Comparison of ENCODE assay signal across 11 cellular contexts in genomic region chr20:58690351-58690750, GRCh38. TPM values are rescaled to one million over a fixed set of nuclear protein-coding genes. Genes with fewer than 3 reads are reported as not detected.
DNase-seq lines count a peak whose midpoint lies in the region; ATAC-seq and TF ChIP-seq lines count a peak whose summit lies in the region.
"Had no signal": no experiment of that assay in that cellular context is flagged by ENCODE, and none has a peak within 500 bp of the region (broad histone marks: within the 10 kb centered on the region; RNA-seq: fewer than 3 reads in every experiment).

No MANE protein-coding gene starts in this region.

- H3K27me3 Mint-ChIP-seq in activated CD4-positive, alpha-beta T cell treated with anti-CD3 and anti-CD28 coated beads for 36 hours: no peaks in the 10 kb centered on the region
- H3K27me3 Mint-ChIP-seq in activated CD4-positive, alpha-beta T cell treated with anti-CD3 and anti-CD28 coated beads, Interleukin-2, amount 10 ng/mL, durations not matched to agents 7 days and 5 days: no peaks in the 10 kb centered on the region
- no peaks in the 10 kb centered on the region for H3K27me3 Mint-ChIP-seq in mesothelial cell of epicardium (ENCODE audit: low read depth)
- H3K27me3 Mint-ChIP-seq: stimulated activated memory B cell treated with anti-CD40 and anti-IgM and Interleukin-4, amounts not matched to agents 10 μg/mL and 1 μg/mL and 100 μg/mL, for 72 hours had no signal

- peaks cover 13% of the 10 kb centered on the region for H3K4me1 Mint-ChIP-seq in activated CD4-positive, alpha-beta T cell treated with anti-CD3 and anti-CD28 coated beads for 36 hours
- H3K4me1 Mint-ChIP-seq in activated CD4-positive, alpha-beta T cell treated with anti-CD3 and anti-CD28 coated beads, Interleukin-2, amount 10 ng/mL, durations not matched to agents 7 days and 5 days: peaks cover 14% of the 10 kb centered on the region
- peaks cover 11% of the 10 kb centered on the region for H3K4me1 Mint-ChIP-seq in mesothelial cell of epicardium

- peaks cover 6% of the 10 kb centered on the region for H3K36me3 ChIP-seq in adipocyte (ENCODE audit: control insufficient read depth, insufficient read depth, low read length, severe bottlenecking)
- H3K36me3 ChIP-seq in subcutaneous abdominal adipose tissue (ENCODE audit: control insufficient read depth in 5 of 5, insufficient read depth in 5 of 5, low read length in 5 of 5): peaks cover 0 to 12% (median 7%) of the 10 kb centered on the region in 5 donors
- no peaks in the 10 kb centered on the region for H3K36me3 ChIP-seq in colonic mucosa

- TF ChIP-seq CTCF in mesothelial cell of epicardium (IDR thresholded peaks at IDR 0.05; ENCODE audit: unreplicated experiment) (no peak), colonic mucosa (IDR thresholded peaks at IDR 0.05) (no peak), GM13977 (IDR thresholded peaks at IDR 0.05; ENCODE audit: extremely low read depth, insufficient read depth, missing control alignments) (no peak)

- H3K27ac ChIP-seq in subcutaneous abdominal adipose tissue (ENCODE audit: low read depth, low read length): no peak overlapping the region
- no peak overlapping the region for H3K27ac ChIP-seq in colonic mucosa

- H3K4me1 ChIP-seq in adipocyte (ENCODE audit: control insufficient read depth, insufficient read depth, low read length) (peaks cover 38% of the 10 kb centered on the region), subcutaneous abdominal adipose tissue (ENCODE audit: control insufficient read depth in 5 of 5, insufficient read depth in 5 of 5, low read length in 5 of 5) (peaks cover 2 to 41% (median 32%) of the 10 kb centered on the region in 5 donors), colonic mucosa (peaks cover 8% of the 10 kb centered on the region)

- no peaks in the 10 kb centered on the region for H3K27me3 ChIP-seq in adipocyte (replicated peaks; ENCODE audit: control insufficient read depth, insufficient read depth, low read length)
- no peaks in the 10 kb centered on the region for H3K27me3 ChIP-seq in subcutaneous abdominal adipose tissue (ENCODE audit: control insufficient read depth in 5 of 5, insufficient read depth in 4 of 5, low read length in 5 of 5)
- H3K27me3 ChIP-seq in colonic mucosa: no peaks in the 10 kb centered on the region

- POLR2A ChIA-PET in activated CD4-positive, alpha-beta T cell treated with anti-CD3 and anti-CD28 coated beads for 36 hours (lab: Charles Lee): interaction anchor here (0.5 kb wide), 1 partner anchor 24 kb away, joined by 8 read pairs; no protein-coding TSS in a partner anchor
- POLR2A ChIA-PET in activated CD4-positive, alpha-beta T cell treated with anti-CD3 and anti-CD28 coated beads, Interleukin-2, amount 10 ng/mL, durations not matched to agents 7 days and 5 days (lab: Charles Lee): no interaction called here

- H3K9me3 ChIP-seq in adipocyte (ENCODE audit: control insufficient read depth, low read length): no peaks in the 10 kb centered on the region
- no peaks in the 10 kb centered on the region for H3K9me3 ChIP-seq in subcutaneous abdominal adipose tissue (ENCODE audit: control insufficient read depth in 5 of 5, low read length in 5 of 5)
- no peaks in the 10 kb centered on the region for H3K9me3 ChIP-seq in colonic mucosa

- peak overlapping the region; percentile 40 for H3K27ac Mint-ChIP-seq in activated CD4-positive, alpha-beta T cell treated with anti-CD3 and anti-CD28 coated beads for 36 hours
- no peak overlapping the region for H3K27ac Mint-ChIP-seq in activated CD4-positive, alpha-beta T cell treated with anti-CD3 and anti-CD28 coated beads, Interleukin-2, amount 10 ng/mL, durations not matched to agents 7 days and 5 days
- peak overlapping the region; percentile 47 for H3K27ac Mint-ChIP-seq in mesothelial cell of epicardium
- H3K27ac Mint-ChIP-seq: stimulated activated memory B cell treated with anti-CD40 and anti-IgM and Interleukin-4, amounts not matched to agents 10 μg/mL and 1 μg/mL and 100 μg/mL, for 72 hours had no signal

- no peak for DNase-seq in activated CD4-positive, alpha-beta T cell treated with anti-CD3 and anti-CD28 coated beads for 36 hours
- no peak for DNase-seq in activated CD4-positive, alpha-beta T cell treated with anti-CD3 and anti-CD28 coated beads, Interleukin-2, amount 10 ng/mL, durations not matched to agents 7 days and 5 days
- DNase-seq in adipocyte (ENCODE audit: low read depth) (peak; percentile 44), mesothelial cell of epicardium (ENCODE audit: low spot score in 2 of 2, unreplicated experiment in 2 of 2) (no peak), colonic mucosa (no peak), EL (no peak), GM13977 (ENCODE audit: low spot score) (no peak)
- DNase-seq: activated CD4-positive, alpha-beta T cell treated with anti-CD3 and anti-CD28 coated beads, Interleukin-2, amount 50 U/mL, for 1 hour; NCI-H69 had no signal

- no peaks in the 10 kb centered on the region for H3K9me3 Mint-ChIP-seq in activated CD4-positive, alpha-beta T cell treated with anti-CD3 and anti-CD28 coated beads for 36 hours (ENCODE audit: low read depth)
- no peaks in the 10 kb centered on the region for H3K9me3 Mint-ChIP-seq in activated CD4-positive, alpha-beta T cell treated with anti-CD3 and anti-CD28 coated beads, Interleukin-2, amount 10 ng/mL, durations not matched to agents 7 days and 5 days
- H3K9me3 Mint-ChIP-seq in mesothelial cell of epicardium: no peaks in the 10 kb centered on the region
- H3K9me3 Mint-ChIP-seq: stimulated activated memory B cell treated with anti-CD40 and anti-IgM and Interleukin-4, amounts not matched to agents 10 μg/mL and 1 μg/mL and 100 μg/mL, for 72 hours had no signal

- no peak overlapping the region for H3K4me3 Mint-ChIP-seq in activated CD4-positive, alpha-beta T cell treated with anti-CD3 and anti-CD28 coated beads for 36 hours
- H3K4me3 Mint-ChIP-seq in activated CD4-positive, alpha-beta T cell treated with anti-CD3 and anti-CD28 coated beads, Interleukin-2, amount 10 ng/mL, durations not matched to agents 7 days and 5 days: no peak overlapping the region
- no peak overlapping the region for H3K4me3 Mint-ChIP-seq in mesothelial cell of epicardium
- H3K4me3 Mint-ChIP-seq: stimulated activated memory B cell treated with anti-CD40 and anti-IgM and Interleukin-4, amounts not matched to agents 10 μg/mL and 1 μg/mL and 100 μg/mL, for 72 hours had no signal

- no peak for ATAC-seq in activated CD4-positive, alpha-beta T cell treated with anti-CD3 and anti-CD28 coated beads for 36 hours
- ATAC-seq: stimulated activated memory B cell treated with anti-CD40 and anti-IgM and Interleukin-4, amounts not matched to agents 10 μg/mL and 1 μg/mL and 100 μg/mL, for 72 hours had no signal

- H3K4me3 ChIP-seq in adipocyte (ENCODE audit: low read length): peak overlapping the region; percentile 42
- H3K4me3 ChIP-seq in subcutaneous abdominal adipose tissue (ENCODE audit: low read depth in 1 of 5, low read length in 5 of 5): no peak overlapping the region
- H3K4me3 ChIP-seq in colonic mucosa: no peak overlapping the region

- CTCF ChIA-PET in activated CD4-positive, alpha-beta T cell treated with anti-CD3 and anti-CD28 coated beads for 36 hours (lab: Charles Lee): interaction anchor here (0.8 kb wide), 1 partner anchor 144 kb away, joined by 3 read pairs; no protein-coding TSS in a partner anchor
- CTCF ChIA-PET in activated CD4-positive, alpha-beta T cell treated with anti-CD3 and anti-CD28 coated beads, Interleukin-2, amount 10 ng/mL, durations not matched to agents 7 days and 5 days (lab: Charles Lee): interaction anchor here (1.4 to 2.2 kb wide), 2 partner anchors 31 to 39 kb away, joined by 6 to 7 read pairs; partner anchors contain the start of gene STX16

- in situ Hi-C loops in GM13977 (cut with MboI; ENCODE audit: low pct_unique_long_range_greater_than_20kb, low sequenced_read_pairs, unreplicated experiment): loop anchor here (25.0 kb wide), 1 partner anchor 453 kb away; the partner anchor contains the start of gene ANKRD60

- peaks cover 4% of the 10 kb centered on the region for H3K36me3 Mint-ChIP-seq in activated CD4-positive, alpha-beta T cell treated with anti-CD3 and anti-CD28 coated beads for 36 hours (ENCODE audit: low read depth)
- peaks cover 14% of the 10 kb centered on the region for H3K36me3 Mint-ChIP-seq in activated CD4-positive, alpha-beta T cell treated with anti-CD3 and anti-CD28 coated beads, Interleukin-2, amount 10 ng/mL, durations not matched to agents 7 days and 5 days (ENCODE audit: low read depth)
- H3K36me3 Mint-ChIP-seq in mesothelial cell of epicardium: peaks cover 8% of the 10 kb centered on the region

- H3K9ac ChIP-seq in adipocyte (ENCODE audit: low read length): peak overlapping the region; percentile 84
- H3K9ac ChIP-seq in subcutaneous abdominal adipose tissue (ENCODE audit: low read length in 5 of 5): peak overlapping the region in 3 of 5 donors; percentile 53 to 74 (median 61)
- no peak overlapping the region for H3K9ac ChIP-seq in colonic mucosa (ENCODE audit: low read depth in 2 of 2, low read length in 2 of 2)

- intact Hi-C loops in activated CD4-positive, alpha-beta T cell treated with anti-CD3 and anti-CD28 coated beads for 36 hours (cut with DNase I, micrococcal nuclease): loop anchor here in 1 of 2 experiments (5.0 kb wide), 1 partner anchor 38 kb away; the partner anchor contains the start of gene STX16
- intact Hi-C loops in colonic mucosa (cut with DNase I): loop anchor here (10.0 kb wide), 1 partner anchor 206 kb away; no protein-coding TSS in a partner anchor

RNA-seq across cellular contexts. Expression of gene NPEPL1, which starts 2.2 kb away (rescaled TPM):
- 10 to 100 TPM; 13.6 to 15.2 TPM for total RNA-seq in activated CD4-positive, alpha-beta T cell treated with anti-CD3 and anti-CD28 coated beads for 36 hours
- 10 to 100 TPM; 28.7 to 30.7 TPM for total RNA-seq in activated CD4-positive, alpha-beta T cell treated with anti-CD3 and anti-CD28 coated beads, Interleukin-2, amount 10 ng/mL, durations not matched to agents 7 days and 5 days
- total RNA-seq in mesothelial cell of epicardium: 65.8 to 71.5 TPM (median 69.6 TPM) in 3 replicates
- 10 to 100 TPM; 14.7 to 20.6 TPM for total RNA-seq in colonic mucosa

RNA-seq across cellular contexts. Expression of gene STX16, which starts 39.3 kb away (rescaled TPM):
- 100 to 1,000 TPM; 101 to 110 TPM for total RNA-seq in activated CD4-positive, alpha-beta T cell treated with anti-CD3 and anti-CD28 coated beads for 36 hours
- 100 to 1,000 TPM; 163 to 173 TPM for total RNA-seq in activated CD4-positive, alpha-beta T cell treated with anti-CD3 and anti-CD28 coated beads, Interleukin-2, amount 10 ng/mL, durations not matched to agents 7 days and 5 days
- total RNA-seq in mesothelial cell of epicardium (85.9 to 87.5 TPM (median 86.1 TPM) in 3 replicates), colonic mucosa (10 to 100 TPM; 36.3 to 38.3 TPM)

Comparison
In these comparisons a context has a peak if more than half of its experiments do, and no peak if none do; other contexts are left out.
1. H3K9ac ChIP-seq: peak in adipocyte (single experiment) and subcutaneous abdominal adipose tissue (3 of 5); none in colonic mucosa (0 of 2).